ENCODE assay signal across 1 cellular context in the genomic region with DNA sequence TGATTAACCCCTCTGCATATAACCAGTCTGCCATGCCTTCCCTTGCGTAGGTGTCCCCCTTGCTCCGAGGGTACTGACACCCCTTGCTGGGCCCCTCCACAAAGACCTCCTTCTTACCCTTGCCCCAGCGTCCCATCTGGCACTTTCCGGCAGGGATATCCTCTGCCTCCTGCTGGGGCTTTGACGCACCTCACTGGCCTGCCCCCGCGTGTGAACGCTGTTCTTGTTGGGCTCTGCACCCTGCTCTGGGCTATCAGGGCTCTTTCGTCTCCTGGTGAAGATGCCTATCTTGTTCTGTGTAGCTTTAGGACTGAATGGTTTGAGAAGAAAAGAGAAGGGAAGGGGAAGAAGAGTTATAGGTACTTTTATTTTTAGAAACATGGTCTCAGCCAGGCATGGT.
TF ChIP-seq lines count a peak whose summit lies in the region.

No MANE protein-coding gene starts in this region.

TF ChIP-seq in GM23338, 12 proteins besides CTCF, POLR2A, EP300 and RAD21 (continued from another document):
- TF ChIP-seq, protein P1, sequence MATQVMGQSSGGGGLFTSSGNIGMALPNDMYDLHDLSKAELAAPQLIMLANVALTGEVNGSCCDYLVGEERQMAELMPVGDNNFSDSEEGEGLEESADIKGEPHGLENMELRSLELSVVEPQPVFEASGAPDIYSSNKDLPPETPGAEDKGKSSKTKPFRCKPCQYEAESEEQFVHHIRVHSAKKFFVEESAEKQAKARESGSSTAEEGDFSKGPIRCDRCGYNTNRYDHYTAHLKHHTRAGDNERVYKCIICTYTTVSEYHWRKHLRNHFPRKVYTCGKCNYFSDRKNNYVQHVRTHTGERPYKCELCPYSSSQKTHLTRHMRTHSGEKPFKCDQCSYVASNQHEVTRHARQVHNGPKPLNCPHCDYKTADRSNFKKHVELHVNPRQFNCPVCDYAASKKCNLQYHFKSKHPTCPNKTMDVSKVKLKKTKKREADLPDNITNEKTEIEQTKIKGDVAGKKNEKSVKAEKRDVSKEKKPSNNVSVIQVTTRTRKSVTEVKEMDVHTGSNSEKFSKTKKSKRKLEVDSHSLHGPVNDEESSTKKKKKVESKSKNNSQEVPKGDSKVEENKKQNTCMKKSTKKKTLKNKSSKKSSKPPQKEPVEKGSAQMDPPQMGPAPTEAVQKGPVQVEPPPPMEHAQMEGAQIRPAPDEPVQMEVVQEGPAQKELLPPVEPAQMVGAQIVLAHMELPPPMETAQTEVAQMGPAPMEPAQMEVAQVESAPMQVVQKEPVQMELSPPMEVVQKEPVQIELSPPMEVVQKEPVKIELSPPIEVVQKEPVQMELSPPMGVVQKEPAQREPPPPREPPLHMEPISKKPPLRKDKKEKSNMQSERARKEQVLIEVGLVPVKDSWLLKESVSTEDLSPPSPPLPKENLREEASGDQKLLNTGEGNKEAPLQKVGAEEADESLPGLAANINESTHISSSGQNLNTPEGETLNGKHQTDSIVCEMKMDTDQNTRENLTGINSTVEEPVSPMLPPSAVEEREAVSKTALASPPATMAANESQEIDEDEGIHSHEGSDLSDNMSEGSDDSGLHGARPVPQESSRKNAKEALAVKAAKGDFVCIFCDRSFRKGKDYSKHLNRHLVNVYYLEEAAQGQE (IDR thresholded peaks at IDR 0.05; ENCODE audit: unreplicated experiment), result no peak
- TF ChIP-seq ZNF114 (CRISPR knock-in tag; IDR thresholded peaks at IDR 0.05), result no peak
- TF ChIP-seq, protein P2, sequence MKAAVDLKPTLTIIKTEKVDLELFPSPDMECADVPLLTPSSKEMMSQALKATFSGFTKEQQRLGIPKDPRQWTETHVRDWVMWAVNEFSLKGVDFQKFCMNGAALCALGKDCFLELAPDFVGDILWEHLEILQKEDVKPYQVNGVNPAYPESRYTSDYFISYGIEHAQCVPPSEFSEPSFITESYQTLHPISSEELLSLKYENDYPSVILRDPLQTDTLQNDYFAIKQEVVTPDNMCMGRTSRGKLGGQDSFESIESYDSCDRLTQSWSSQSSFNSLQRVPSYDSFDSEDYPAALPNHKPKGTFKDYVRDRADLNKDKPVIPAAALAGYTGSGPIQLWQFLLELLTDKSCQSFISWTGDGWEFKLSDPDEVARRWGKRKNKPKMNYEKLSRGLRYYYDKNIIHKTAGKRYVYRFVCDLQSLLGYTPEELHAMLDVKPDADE (IDR thresholded peaks at IDR 0.05), result no peak
